1 cellular context compared by ENCODE assay signal in genomic region chr6:6469074-6469473, GRCh38.
TF ChIP-seq lines count a peak whose summit lies in the region.

No MANE protein-coding gene starts in this region.

TF ChIP-seq in GM23338, 12 proteins besides CTCF, POLR2A, EP300 and RAD21:
- TF ChIP-seq ZNF462 (CRISPR knock-in tag; IDR thresholded peaks at IDR 0.05) = no peak
- TF ChIP-seq POLR2AphosphoS5 (IDR thresholded peaks at IDR 0.05; ENCODE audit: low read depth) = no peak
- TF ChIP-seq STAT1 (IDR thresholded peaks at IDR 0.05; ENCODE audit: unreplicated experiment) = no peak
- no peak for TF ChIP-seq EZH2 (IDR thresholded peaks at IDR 0.05; ENCODE audit: low read depth, unreplicated experiment)
- no peak for TF ChIP-seq EZH2phosphoT487 (IDR thresholded peaks at IDR 0.05; ENCODE audit: unreplicated experiment)
- no peak for TF ChIP-seq CREB1 (CRISPR knock-in tag; IDR thresholded peaks at IDR 0.05; ENCODE audit: low read depth)
- TF ChIP-seq, protein P1, sequence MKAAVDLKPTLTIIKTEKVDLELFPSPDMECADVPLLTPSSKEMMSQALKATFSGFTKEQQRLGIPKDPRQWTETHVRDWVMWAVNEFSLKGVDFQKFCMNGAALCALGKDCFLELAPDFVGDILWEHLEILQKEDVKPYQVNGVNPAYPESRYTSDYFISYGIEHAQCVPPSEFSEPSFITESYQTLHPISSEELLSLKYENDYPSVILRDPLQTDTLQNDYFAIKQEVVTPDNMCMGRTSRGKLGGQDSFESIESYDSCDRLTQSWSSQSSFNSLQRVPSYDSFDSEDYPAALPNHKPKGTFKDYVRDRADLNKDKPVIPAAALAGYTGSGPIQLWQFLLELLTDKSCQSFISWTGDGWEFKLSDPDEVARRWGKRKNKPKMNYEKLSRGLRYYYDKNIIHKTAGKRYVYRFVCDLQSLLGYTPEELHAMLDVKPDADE (IDR thresholded peaks at IDR 0.05) = no peak
- TF ChIP-seq ZNF114 (CRISPR knock-in tag; IDR thresholded peaks at IDR 0.05) = no peak
- TF ChIP-seq, protein P2, sequence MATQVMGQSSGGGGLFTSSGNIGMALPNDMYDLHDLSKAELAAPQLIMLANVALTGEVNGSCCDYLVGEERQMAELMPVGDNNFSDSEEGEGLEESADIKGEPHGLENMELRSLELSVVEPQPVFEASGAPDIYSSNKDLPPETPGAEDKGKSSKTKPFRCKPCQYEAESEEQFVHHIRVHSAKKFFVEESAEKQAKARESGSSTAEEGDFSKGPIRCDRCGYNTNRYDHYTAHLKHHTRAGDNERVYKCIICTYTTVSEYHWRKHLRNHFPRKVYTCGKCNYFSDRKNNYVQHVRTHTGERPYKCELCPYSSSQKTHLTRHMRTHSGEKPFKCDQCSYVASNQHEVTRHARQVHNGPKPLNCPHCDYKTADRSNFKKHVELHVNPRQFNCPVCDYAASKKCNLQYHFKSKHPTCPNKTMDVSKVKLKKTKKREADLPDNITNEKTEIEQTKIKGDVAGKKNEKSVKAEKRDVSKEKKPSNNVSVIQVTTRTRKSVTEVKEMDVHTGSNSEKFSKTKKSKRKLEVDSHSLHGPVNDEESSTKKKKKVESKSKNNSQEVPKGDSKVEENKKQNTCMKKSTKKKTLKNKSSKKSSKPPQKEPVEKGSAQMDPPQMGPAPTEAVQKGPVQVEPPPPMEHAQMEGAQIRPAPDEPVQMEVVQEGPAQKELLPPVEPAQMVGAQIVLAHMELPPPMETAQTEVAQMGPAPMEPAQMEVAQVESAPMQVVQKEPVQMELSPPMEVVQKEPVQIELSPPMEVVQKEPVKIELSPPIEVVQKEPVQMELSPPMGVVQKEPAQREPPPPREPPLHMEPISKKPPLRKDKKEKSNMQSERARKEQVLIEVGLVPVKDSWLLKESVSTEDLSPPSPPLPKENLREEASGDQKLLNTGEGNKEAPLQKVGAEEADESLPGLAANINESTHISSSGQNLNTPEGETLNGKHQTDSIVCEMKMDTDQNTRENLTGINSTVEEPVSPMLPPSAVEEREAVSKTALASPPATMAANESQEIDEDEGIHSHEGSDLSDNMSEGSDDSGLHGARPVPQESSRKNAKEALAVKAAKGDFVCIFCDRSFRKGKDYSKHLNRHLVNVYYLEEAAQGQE (IDR thresholded peaks at IDR 0.05; ENCODE audit: unreplicated experiment) = no peak
- no peak for TF ChIP-seq ZNF331 (CRISPR knock-in tag; IDR thresholded peaks at IDR 0.05; ENCODE audit: low read depth)
- TF ChIP-seq NANOG (IDR thresholded peaks at IDR 0.05; ENCODE audit: borderline replicate concordance) = no peak
- no peak for TF ChIP-seq JUNB (IDR thresholded peaks at IDR 0.05; ENCODE audit: unreplicated experiment)
